Comparison of ENCODE assay signal across 41 cellular contexts in genomic region chrX:70468709-70469108, GRCh38. TPM values are rescaled to one million over a fixed set of nuclear protein-coding genes. Genes with fewer than 3 reads are reported as not detected.
"Had no signal": no experiment of that assay in that cellular context is flagged by ENCODE, and none has a peak within 500 bp of the region (broad histone marks: within the 10 kb centered on the region; RNA-seq: fewer than 3 reads in every experiment).

No MANE protein-coding gene starts in this region.

- H3K9me3 Mint-ChIP-seq: activated naive CD4-positive, alpha-beta T cell treated with anti-CD3 and anti-CD28 coated beads for 36 hours; activated naive CD4-positive, alpha-beta T cell treated with anti-CD3 and anti-CD28 coated beads, Interleukin-2, amount 10 ng/mL, durations not matched to agents 7 days and 5 days; activated naive CD4-positive, alpha-beta T cell treated with anti-CD3 and anti-CD28 coated beads, Interleukin-2, amount 50 U/mL, for 24 hours; activated naive CD4-positive, alpha-beta T cell treated with anti-CD3 and anti-CD28 coated beads, Interleukin-2, amount 50 U/mL, for 72 hours; activated naive CD8-positive, alpha-beta T cell treated with anti-CD3 and anti-CD28 coated beads for 36 hours; activated naive CD8-positive, alpha-beta T cell treated with anti-CD3 and anti-CD28 coated beads, Interleukin-2, amount 10 ng/mL, durations not matched to agents 7 days and 5 days; activated naive CD8-positive, alpha-beta T cell treated with anti-CD3 and anti-CD28 coated beads, Interleukin-2, amount 50 U/mL, for 24 hours; activated T-cell treated with anti-CD3 and anti-CD28 coated beads, Interleukin-2, amount 50 U/mL, for 24 hours; activated T-cell treated with anti-CD3 and anti-CD28 coated beads, Interleukin-2, amount 50 U/mL, for 4 hours; activated T-cell treated with anti-CD3 and anti-CD28 coated beads, Interleukin-2, amount 50 U/mL, for 72 hours; activated T-helper 1 cell treated with anti-CD3 and anti-CD28 coated beads, Interleukin-12 subunit alpha, Interleukin-12 subunit beta, Interleukin-2, Interleukin-4 antibody, amounts not matched to agents 30 ng/mL and 10 ng/mL and 1 ng/mL, durations not matched to agents 14 hours and 24 hours and 36 hours; activated T-helper 17 cell treated with anti-CD3 and anti-CD28 coated beads, Interleukin-2, amount 50 U/mL, for 72 hours; activated T-helper 2 cell treated with anti-CD3 and anti-CD28 coated beads, Interferon-gamma antibody, Interleukin-2, Interleukin-4, amounts not matched to agents 10 μg/mL and 5 μg/mL and 100 μg/mL, durations not matched to agents 14 hours and 24 hours and 36 hours; central memory CD8-positive, alpha-beta T cell had no signal

- H3K36me3 ChIP-seq: adrenal gland, brain microvascular endothelial cell, breast epithelium, cardiac muscle cell had no signal

- H3K4me1 ChIP-seq: adrenal gland, ascending aorta, breast epithelium had no signal

- H3K9me3 ChIP-seq: adrenal gland, ascending aorta, body of pancreas, breast epithelium had no signal

- H3K27me3 ChIP-seq: adrenal gland, ascending aorta, body of pancreas, brain microvascular endothelial cell, cardiac muscle cell had no signal

- H3K4me3 Mint-ChIP-seq: activated naive CD4-positive, alpha-beta T cell treated with anti-CD3 and anti-CD28 coated beads for 36 hours; activated naive CD4-positive, alpha-beta T cell treated with anti-CD3 and anti-CD28 coated beads, Interleukin-2, amount 10 ng/mL, durations not matched to agents 7 days and 5 days; activated naive CD4-positive, alpha-beta T cell treated with anti-CD3 and anti-CD28 coated beads, Interleukin-2, amount 50 U/mL, for 24 hours; activated naive CD8-positive, alpha-beta T cell; activated naive CD8-positive, alpha-beta T cell treated with anti-CD3 and anti-CD28 coated beads for 36 hours; activated naive CD8-positive, alpha-beta T cell treated with anti-CD3 and anti-CD28 coated beads, Interleukin-2, amount 10 ng/mL, durations not matched to agents 7 days and 5 days; activated naive CD8-positive, alpha-beta T cell treated with anti-CD3 and anti-CD28 coated beads, Interleukin-2, amount 50 U/mL, for 24 hours; activated T-cell treated with anti-CD3 and anti-CD28 coated beads, Interleukin-2, amount 50 U/mL, for 24 hours; activated T-cell treated with anti-CD3 and anti-CD28 coated beads, Interleukin-2, amount 50 U/mL, for 4 hours; activated T-cell treated with anti-CD3 and anti-CD28 coated beads, Interleukin-2, amount 50 U/mL, for 72 hours; activated T-helper 1 cell treated with anti-CD3 and anti-CD28 coated beads, Interleukin-12 subunit alpha, Interleukin-12 subunit beta, Interleukin-2, Interleukin-4 antibody, amounts not matched to agents 30 ng/mL and 10 ng/mL and 1 ng/mL, durations not matched to agents 14 hours and 24 hours and 36 hours; activated T-helper 17 cell treated with anti-CD3 and anti-CD28 coated beads, Interleukin-2, amount 50 U/mL, for 72 hours; brain; central memory CD8-positive, alpha-beta T cell had no signal

- FAIRE-seq: bronchial epithelial cell had no signal

- DNase-seq: activated effector memory CD4-positive, alpha-beta T cell treated with anti-CD3 and anti-CD28 coated beads, Interleukin-2, amount 50 U/mL, for 16 hours; activated effector memory CD4-positive, alpha-beta T cell treated with Interleukin-2 at 50 U/mL for 16 hours; activated gamma-delta T cell; activated gamma-delta T cell treated with Interleukin-2 at 50 U/mL for 16 hours; activated naive CD4-positive, alpha-beta T cell; activated naive CD4-positive, alpha-beta T cell treated with anti-CD3 and anti-CD28 coated beads for 36 hours; activated naive CD4-positive, alpha-beta T cell treated with anti-CD3 and anti-CD28 coated beads, Interleukin-2, amount 10 ng/mL, durations not matched to agents 7 days and 5 days; activated naive CD4-positive, alpha-beta T cell treated with anti-CD3 and anti-CD28 coated beads, Interleukin-2, amount 50 U/mL, for 16 hours; activated naive CD4-positive, alpha-beta T cell treated with Interleukin-2 at 50 U/mL for 16 hours; activated naive CD8-positive, alpha-beta T cell treated with anti-CD3 and anti-CD28 coated beads for 36 hours; activated naive CD8-positive, alpha-beta T cell treated with anti-CD3 and anti-CD28 coated beads, Interleukin-2, amount 10 ng/mL, durations not matched to agents 7 days and 5 days; activated naive CD8-positive, alpha-beta T cell treated with anti-CD3 and anti-CD28 coated beads, Interleukin-2, amount 50 U/mL, for 24 hours; activated T-cell treated with anti-CD3 and anti-CD28 coated beads, Interleukin-2, amount 50 U/mL, for 1 hour; activated T-cell treated with anti-CD3 and anti-CD28 coated beads, Interleukin-2, amount 50 U/mL, for 24 hours; activated T-cell treated with anti-CD3 and anti-CD28 coated beads, Interleukin-2, amount 50 U/mL, for 4 hours; activated T-cell treated with anti-CD3 and anti-CD28 coated beads, Interleukin-2, amount 50 U/mL, for 48 hours; activated T-cell treated with anti-CD3 and anti-CD28 coated beads, Interleukin-2, amount 50 U/mL, for 72 hours; adrenal gland; amniotic stem cell; amygdala; anterior cingulate cortex; aorta; body of pancreas; brain microvascular endothelial cell; caudate nucleus; central memory CD4-positive, alpha-beta T cell; cerebellar nuclear complex had no signal

- H3K27me3 Mint-ChIP-seq: activated naive CD4-positive, alpha-beta T cell treated with anti-CD3 and anti-CD28 coated beads, Interleukin-2, amount 10 ng/mL, durations not matched to agents 7 days and 5 days; activated naive CD4-positive, alpha-beta T cell treated with anti-CD3 and anti-CD28 coated beads, Interleukin-2, amount 50 U/mL, for 24 hours; activated naive CD8-positive, alpha-beta T cell; activated naive CD8-positive, alpha-beta T cell treated with anti-CD3 and anti-CD28 coated beads for 36 hours; activated naive CD8-positive, alpha-beta T cell treated with anti-CD3 and anti-CD28 coated beads, Interleukin-2, amount 10 ng/mL, durations not matched to agents 7 days and 5 days; activated naive CD8-positive, alpha-beta T cell treated with anti-CD3 and anti-CD28 coated beads, Interleukin-2, amount 50 U/mL, for 24 hours; activated T-helper 17 cell treated with anti-CD3 and anti-CD28 coated beads, Interleukin-2, amount 50 U/mL, for 72 hours; brain; central memory CD8-positive, alpha-beta T cell had no signal

- H3K27ac ChIP-seq: adrenal gland, ascending aorta, body of pancreas, brain microvascular endothelial cell, breast epithelium, cardiac muscle cell had no signal

- ATAC-seq: activated naive CD4-positive, alpha-beta T cell treated with anti-CD3 and anti-CD28 coated beads, Interleukin-2, amount 50 U/mL, for 72 hours; activated naive CD8-positive, alpha-beta T cell treated with anti-CD3 and anti-CD28 coated beads, Interleukin-2, amount 50 U/mL, for 24 hours; activated T-cell treated with anti-CD3 and anti-CD28 coated beads, Interleukin-2, amount 50 U/mL, for 4 hours; activated T-cell treated with anti-CD3 and anti-CD28 coated beads, Interleukin-2, amount 50 U/mL, for 72 hours; activated T-helper 17 cell treated with anti-CD3 and anti-CD28 coated beads, Interleukin-2, amount 50 U/mL, for 72 hours; body of pancreas had no signal

- H3K4me1 Mint-ChIP-seq: brain had no signal

- H3K4me3 ChIP-seq: adrenal gland, ascending aorta, body of pancreas, breast epithelium, cardiac muscle cell had no signal

- H3K27ac Mint-ChIP-seq: activated naive CD4-positive, alpha-beta T cell treated with anti-CD3 and anti-CD28 coated beads for 36 hours; activated naive CD4-positive, alpha-beta T cell treated with anti-CD3 and anti-CD28 coated beads, Interleukin-2, amount 10 ng/mL, durations not matched to agents 7 days and 5 days; activated naive CD4-positive, alpha-beta T cell treated with anti-CD3 and anti-CD28 coated beads, Interleukin-2, amount 50 U/mL, for 24 hours; activated naive CD4-positive, alpha-beta T cell treated with anti-CD3 and anti-CD28 coated beads, Interleukin-2, amount 50 U/mL, for 72 hours; activated naive CD8-positive, alpha-beta T cell; activated naive CD8-positive, alpha-beta T cell treated with anti-CD3 and anti-CD28 coated beads for 36 hours; activated naive CD8-positive, alpha-beta T cell treated with anti-CD3 and anti-CD28 coated beads, Interleukin-2, amount 10 ng/mL, durations not matched to agents 7 days and 5 days; activated naive CD8-positive, alpha-beta T cell treated with anti-CD3 and anti-CD28 coated beads, Interleukin-2, amount 50 U/mL, for 24 hours; activated T-cell treated with anti-CD3 and anti-CD28 coated beads, Interleukin-2, amount 50 U/mL, for 24 hours; activated T-cell treated with anti-CD3 and anti-CD28 coated beads, Interleukin-2, amount 50 U/mL, for 72 hours; activated T-helper 1 cell treated with anti-CD3 and anti-CD28 coated beads, Interleukin-12 subunit alpha, Interleukin-12 subunit beta, Interleukin-2, Interleukin-4 antibody, amounts not matched to agents 30 ng/mL and 10 ng/mL and 1 ng/mL, durations not matched to agents 14 hours and 24 hours and 36 hours; activated T-helper 17 cell treated with anti-CD3 and anti-CD28 coated beads, Interleukin-2, amount 50 U/mL, for 72 hours; activated T-helper 2 cell treated with anti-CD3 and anti-CD28 coated beads, Interferon-gamma antibody, Interleukin-2, Interleukin-4, amounts not matched to agents 10 μg/mL and 5 μg/mL and 100 μg/mL, durations not matched to agents 14 hours and 24 hours and 36 hours; brain had no signal

RNA-seq across cellular contexts. Expression of gene GDPD2, which starts 45.6 kb away (rescaled TPM):
- total RNA-seq: activated naive CD4-positive, alpha-beta T cell treated with anti-CD3 and anti-CD28 coated beads for 36 hours; activated naive CD8-positive, alpha-beta T cell treated with anti-CD3 and anti-CD28 coated beads for 36 hours; activated naive CD8-positive, alpha-beta T cell treated with anti-CD3 and anti-CD28 coated beads, Interleukin-2, amount 10 ng/mL, durations not matched to agents 7 days and 5 days; activated T-cell treated with anti-CD3 and anti-CD28 coated beads, Interleukin-2, amount 50 U/mL, for 4 hours; activated T-helper 1 cell treated with anti-CD3 and anti-CD28 coated beads, Interleukin-12 subunit alpha, Interleukin-12 subunit beta, Interleukin-2, Interleukin-4 antibody, amounts not matched to agents 30 ng/mL and 10 ng/mL and 1 ng/mL, durations not matched to agents 14 hours and 24 hours and 36 hours; adrenal gland; aorta; ascending aorta; bronchial epithelial cell; cardiac muscle cell; cardiac septum; chondrocyte had no signal
- polyA plus RNA-seq: cardiac muscle cell had no signal
